In the genomic region with DNA sequence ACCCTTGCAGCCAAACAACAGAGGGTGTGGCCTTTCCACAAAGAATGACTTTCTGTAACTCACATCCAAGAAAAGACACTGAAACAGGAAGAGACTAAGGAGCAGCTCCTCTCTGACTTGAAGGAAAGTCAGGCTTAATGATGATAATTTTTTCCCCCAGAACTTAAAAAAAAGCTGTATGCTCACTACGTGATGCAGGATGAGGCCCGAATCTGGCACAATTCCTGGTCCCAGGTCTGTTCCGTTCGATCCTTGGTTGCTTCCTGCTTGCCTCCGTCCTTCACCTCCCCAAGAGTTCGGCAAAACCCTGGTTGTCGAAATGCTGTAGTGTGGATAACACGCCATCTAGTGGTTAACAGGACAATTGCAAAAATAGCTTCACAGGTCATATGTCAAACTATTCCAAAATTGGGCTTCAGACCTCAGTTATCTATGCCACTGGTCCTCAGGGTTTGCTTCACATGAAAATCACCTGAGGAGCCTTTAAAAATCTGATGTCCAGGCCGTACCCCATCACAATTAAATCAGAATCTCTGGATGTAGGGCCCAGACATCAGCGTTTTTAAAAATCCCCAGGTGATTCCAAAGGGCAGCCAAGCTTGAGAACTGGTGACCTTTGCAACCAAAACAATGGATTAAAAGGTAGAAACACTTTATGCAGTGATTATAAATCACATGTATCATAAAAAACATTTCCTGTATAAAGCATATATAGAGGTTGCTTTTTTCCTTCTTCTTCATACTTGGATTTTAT, we compare ENCODE assay signal across 8 cellular contexts. TPM values are rescaled to one million over a fixed set of nuclear protein-coding genes. Genes with fewer than 3 reads are reported as not detected.
A peak's percentile ranks its signal among the peaks of the same experiment; 100 is the strongest.
DNase-seq lines count a peak whose midpoint lies in the region; ATAC-seq, FAIRE-seq and TF ChIP-seq lines count a peak whose summit lies in the region.

No MANE protein-coding gene starts in this region.

- H3K4me1 ChIP-seq in keratinocyte (ENCODE audit: control insufficient read depth, extremely low read depth, insufficient read depth, low read length), result peaks cover 4% of the 10 kb centered on the region

- peak; percentile 74 for DNase-seq in AG08396 (ENCODE audit: low spot score)
- DNase-seq in NCI-H1694 (lab: John Stamatoyannopoulos, UW), result peak; percentile 38
- DNase-seq in T-helper 17 cell, result peak in 1 of 3 donors; percentile 15
- DNase-seq in caudate nucleus (lab: John Stamatoyannopoulos, UW), result peak in 38 of 61 donors; percentile 6 to 77 (median 26)
- peak; percentile 44 for DNase-seq in keratinocyte (ENCODE audit: low read depth, low spot score)
- DNase-seq in smooth muscle cell of the brain vasculature (ENCODE audit: low read depth, low spot score), result peak; percentile 55

- no peaks in the 10 kb centered on the region for H3K79me2 ChIP-seq in keratinocyte (ENCODE audit: control insufficient read depth, insufficient read depth, low read length)

- no peaks in the 10 kb centered on the region for H4K20me1 ChIP-seq in keratinocyte (ENCODE audit: control insufficient read depth, extremely low read depth, insufficient read depth, low read length)

- H3K4me1 Mint-ChIP-seq in T-helper 17 cell, result peaks cover 2% of the 10 kb centered on the region

- peak overlapping the region; percentile 85 for H3K27ac Mint-ChIP-seq in T-helper 17 cell

- H3K36me3 ChIP-seq in keratinocyte (ENCODE audit: control insufficient read depth in 2 of 2, extremely low read depth in 1 of 2, insufficient read depth in 2 of 2, low read length in 2 of 2), result no peaks in the 10 kb centered on the region

- peak overlapping the region; percentile 76 for H2AFZ ChIP-seq in keratinocyte (ENCODE audit: control insufficient read depth, low read length)

- H3K27ac ChIP-seq in caudate nucleus (ENCODE audit: low read depth, low read length) (no peak overlapping the region), keratinocyte (ENCODE audit: control insufficient read depth, insufficient read depth, low read length) (no peak overlapping the region)

- no peaks in the 10 kb centered on the region for H3K9me3 ChIP-seq in T-helper 17 cell (ENCODE audit: control insufficient read depth, low read length, poor library complexity, severe bottlenecking)
- no peaks in the 10 kb centered on the region for H3K9me3 ChIP-seq in keratinocyte (ENCODE audit: control insufficient read depth, low read depth, low read length)

- dilution Hi-C loops in keratinocyte (cut with MboI; ENCODE audit: extremely low pct_ligation_motif_present, low sequenced_read_pairs), result no loop called here

- H3K36me3 Mint-ChIP-seq in T-helper 17 cell (ENCODE audit: low read depth), result peaks cover 2% of the 10 kb centered on the region

- H3K4me3 Mint-ChIP-seq in T-helper 17 cell, result peak overlapping the region; percentile 89

- peak overlapping the region; percentile 18 for H3K9ac ChIP-seq in keratinocyte (ENCODE audit: control insufficient read depth, extremely low read depth, insufficient read depth, low read length)

- peak overlapping the region; percentile 75 for H3K4me2 ChIP-seq in keratinocyte (ENCODE audit: control insufficient read depth, extremely low read depth, insufficient read depth, low read depth, low read length)

- peaks cover 36% of the 10 kb centered on the region for H3K27me3 Mint-ChIP-seq in T-helper 17 cell

- ATAC-seq in GM18499 (IDR thresholded peaks at IDR 0.05; ENCODE audit: insufficient read depth, unreplicated experiment) (peak; percentile 62), HG02943 (IDR thresholded peaks at IDR 0.05; ENCODE audit: low read depth, unreplicated experiment) (peak; percentile 90), T-helper 17 cell (peak; percentile 81)

- peak; percentile 74 to 93 (median 81) for TF ChIP-seq CTCF in keratinocyte (optimal IDR thresholded peaks at IDR 0.05 in 1 of 3, IDR thresholded peaks at IDR 0.05 in 1 of 3, conservative IDR thresholded peaks at IDR 0.05 in 1 of 3; ENCODE audit: extremely low read depth in 1 of 3, insufficient read depth in 2 of 3, low read length in 3 of 3)

- FAIRE-seq in keratinocyte (lab: Jason Lieb, UNC), result peak; percentile 97

- H3K27me3 ChIP-seq in keratinocyte (ENCODE audit: control insufficient read depth, extremely low read depth, insufficient read depth, low read length), result no peaks in the 10 kb centered on the region

- H3K9me1 ChIP-seq in keratinocyte (ENCODE audit: control insufficient read depth, extremely low read depth, insufficient read depth, low read length), result no peaks in the 10 kb centered on the region

- peak overlapping the region in 2 of 3 experiments; percentile 0 to 18 for H3K4me3 ChIP-seq in keratinocyte (ENCODE audit: control insufficient read depth in 2 of 3, extremely low read depth in 1 of 3, insufficient read depth in 2 of 3, low read depth in 1 of 3, low read length in 3 of 3)

RNA-seq across cellular contexts. Expression of a gene that starts 28.1 kb away (rescaled TPM):
- 1 to 10 TPM; 1.4 to 2.7 TPM for total RNA-seq in T-helper 17 cell
- polyA plus RNA-seq in keratinocyte, result 0.04 to 0.10 TPM (median 0.09 TPM) in 3 replicates
- polyA plus RNA-seq in keratinocyte (2011; ENCODE audit: low read depth), result 0.25 TPM
- 0.01 TPM in 2 replicates for polyA plus RNA-seq in keratinocyte (2011; cell fraction: cytosol; rRNA removed)
- polyA plus RNA-seq in keratinocyte (2011; cell fraction: nucleus; rRNA removed), result 0.20 and 0.23 TPM in 2 replicates
- 0.24 and 0.29 TPM in 2 replicates for polyA plus RNA-seq in keratinocyte (2012; ENCODE audit: low replicate concordance)
- polyA minus RNA-seq in keratinocyte, result 0.03 to 0.52 TPM (median 0.10 TPM) in 3 replicates
- polyA minus RNA-seq in keratinocyte (2011; cell fraction: cytosol; rRNA and poly(A)+ RNA removed), result not detected
- 0.11 and 0.31 TPM in 2 replicates for polyA minus RNA-seq in keratinocyte (2011; cell fraction: nucleus; rRNA and poly(A)+ RNA removed)
